ENCODE assay signal across 17 cellular contexts in genomic region chr2:239292956-239293355, GRCh38.
DNase-seq lines count a peak whose midpoint lies in the region; ATAC-seq and TF ChIP-seq lines count a peak whose summit lies in the region.
"Had no signal": no experiment of that assay in that cellular context is flagged by ENCODE, and none has a peak within 500 bp of the region (broad histone marks: within the 10 kb centered on the region; RNA-seq: fewer than 3 reads in every experiment).

No MANE protein-coding gene starts in this region.

- H3K4me3 Mint-ChIP-seq in CD4-positive, alpha-beta T cell: no peak overlapping the region
- no peak overlapping the region for H3K4me3 Mint-ChIP-seq in stimulated activated memory B cell treated with anti-CD40 and anti-IgM and Interleukin-4, amounts not matched to agents 10 μg/mL and 1 μg/mL and 100 μg/mL, for 72 hours
- H3K4me3 Mint-ChIP-seq: activated CD4-positive, alpha-beta T cell treated with anti-CD3 and anti-CD28 coated beads, Interleukin-2, amount 10 ng/mL, durations not matched to agents 7 days and 5 days had no signal

- H3K36me3 Mint-ChIP-seq in CD4-positive, alpha-beta T cell (ENCODE audit: low read depth): peaks cover 12% of the 10 kb centered on the region
- no peaks in the 10 kb centered on the region for H3K36me3 Mint-ChIP-seq in stimulated activated memory B cell treated with anti-CD40 and anti-IgM and Interleukin-4, amounts not matched to agents 10 μg/mL and 1 μg/mL and 100 μg/mL, for 72 hours

- no peaks in the 10 kb centered on the region for H3K27me3 ChIP-seq in CD4-positive, alpha-beta T cell (ENCODE audit: control insufficient read depth, insufficient read depth, low read length)
- no peaks in the 10 kb centered on the region for H3K27me3 ChIP-seq in Peyer's patch
- no peaks in the 10 kb centered on the region for H3K27me3 ChIP-seq in iPS-20b (ENCODE audit: insufficient read depth, low read length)
- H3K27me3 ChIP-seq: suprapubic skin had no signal

- intact Hi-C loops in CD4-positive, alpha-beta T cell (cut with DNase I, micrococcal nuclease): loop anchor here in 1 of 2 experiments (2.0 to 5.0 kb wide), 2 partner anchors 18 to 34 kb away; no protein-coding TSS in a partner anchor
- intact Hi-C loops in sciatic nerve (cut with DNase I): no loop called here

- peak overlapping the region; percentile 93 for H3K27ac Mint-ChIP-seq in CD4-positive, alpha-beta T cell
- no peak overlapping the region for H3K27ac Mint-ChIP-seq in stimulated activated memory B cell treated with anti-CD40 and anti-IgM and Interleukin-4, amounts not matched to agents 10 μg/mL and 1 μg/mL and 100 μg/mL, for 72 hours
- H3K27ac Mint-ChIP-seq: activated CD4-positive, alpha-beta T cell treated with anti-CD3 and anti-CD28 coated beads, Interleukin-2, amount 10 ng/mL, durations not matched to agents 7 days and 5 days had no signal

- no peak for TF ChIP-seq POLR2A in Peyer's patch (IDR thresholded peaks at IDR 0.05)

- H3K27me3 Mint-ChIP-seq in CD4-positive, alpha-beta T cell: no peaks in the 10 kb centered on the region
- H3K27me3 Mint-ChIP-seq in stimulated activated memory B cell treated with anti-CD40 and anti-IgM and Interleukin-4, amounts not matched to agents 10 μg/mL and 1 μg/mL and 100 μg/mL, for 72 hours: peaks cover under 1% of the 10 kb centered on the region
- H3K27me3 Mint-ChIP-seq: activated CD4-positive, alpha-beta T cell treated with anti-CD3 and anti-CD28 coated beads, Interleukin-2, amount 10 ng/mL, durations not matched to agents 7 days and 5 days had no signal

- H3K36me3 ChIP-seq in Peyer's patch (no peaks in the 10 kb centered on the region), iPS-20b (ENCODE audit: insufficient read depth, low read depth, low read length) (no peaks in the 10 kb centered on the region)
- H3K36me3 ChIP-seq: suprapubic skin had no signal

- CTCF ChIA-PET in CD4-positive, alpha-beta T cell (lab: Charles Lee): interaction anchor here (4.8 to 7.8 kb wide), 2 partner anchors 18 to 25 kb away, joined by 26 to 79 read pairs; no protein-coding TSS in a partner anchor

- DNase-seq in CD4-positive, alpha-beta T cell: no peak
- DNase-seq in Peyer's patch: peak in 2 of 3 donors; percentile 22 to 34
- DNase-seq in sciatic nerve (ENCODE audit: low spot score): peak; percentile 35
- DNase-seq in glomerular visceral epithelial cell (ENCODE audit: extremely low spot score): no peak
- no peak for DNase-seq in GDM1 (lab: John Stamatoyannopoulos, UW)
- no peak for DNase-seq in retina
- DNase-seq: activated CD4-positive, alpha-beta T cell treated with anti-CD3 and anti-CD28 coated beads, Interleukin-2, amount 10 ng/mL, durations not matched to agents 7 days and 5 days; DMS153; effector CD4-positive, alpha-beta T cell; NCI-H1694; NCI-H446 treated with DMSO at 0.1 percent for 48 hours; stimulated activated CD4-positive, alpha-beta T cell treated with anti-CD3 and anti-CD28 coated beads, Interleukin-1b, Interleukin-23, amount 100 ng/mL, for 48 hours had no signal

- H3K9me3 Mint-ChIP-seq in CD4-positive, alpha-beta T cell: no peaks in the 10 kb centered on the region
- H3K9me3 Mint-ChIP-seq in stimulated activated memory B cell treated with anti-CD40 and anti-IgM and Interleukin-4, amounts not matched to agents 10 μg/mL and 1 μg/mL and 100 μg/mL, for 72 hours: no peaks in the 10 kb centered on the region
- H3K9me3 Mint-ChIP-seq: activated CD4-positive, alpha-beta T cell treated with anti-CD3 and anti-CD28 coated beads, Interleukin-2, amount 10 ng/mL, durations not matched to agents 7 days and 5 days had no signal

- H3K9me3 ChIP-seq in CD4-positive, alpha-beta T cell (ENCODE audit: control insufficient read depth, low read length): no peaks in the 10 kb centered on the region
- H3K9me3 ChIP-seq in Peyer's patch (no peaks in the 10 kb centered on the region), iPS-20b (ENCODE audit: insufficient read depth, low read depth, low read length) (no peaks in the 10 kb centered on the region)
- H3K9me3 ChIP-seq: suprapubic skin had no signal

- peaks cover 72% of the 10 kb centered on the region for H3K4me1 Mint-ChIP-seq in CD4-positive, alpha-beta T cell (ENCODE audit: low read depth)
- H3K4me1 Mint-ChIP-seq in stimulated activated memory B cell treated with anti-CD40 and anti-IgM and Interleukin-4, amounts not matched to agents 10 μg/mL and 1 μg/mL and 100 μg/mL, for 72 hours: peaks cover 83% of the 10 kb centered on the region

- POLR2A ChIA-PET in CD4-positive, alpha-beta T cell (lab: Charles Lee): interaction anchor here (2.3 to 6.8 kb wide), 3 partner anchors 19 to 108 kb away, joined by 9 to 87 read pairs (median 30); partner anchors contain the start of gene HDAC4

- no peak for ATAC-seq in CD4-positive, alpha-beta T cell (ENCODE audit: poor library complexity)
- ATAC-seq in sciatic nerve: no peak
- ATAC-seq in stimulated activated memory B cell treated with anti-CD40 and anti-IgM and Interleukin-4, amounts not matched to agents 10 μg/mL and 1 μg/mL and 100 μg/mL, for 72 hours: no peak
- ATAC-seq: HCT116, left lobe of liver had no signal

- H3K9ac ChIP-seq in iPS-20b (ENCODE audit: low read depth, low read length): peak overlapping the region; percentile 78; the same call in 1 of the 2 replicates

- no peak for TF ChIP-seq CTCF in CD4-positive, alpha-beta T cell (IDR thresholded peaks at IDR 0.05)
- no peak for TF ChIP-seq CTCF in Peyer's patch (IDR thresholded peaks at IDR 0.05)

- H3K27ac ChIP-seq in CD4-positive, alpha-beta T cell (ENCODE audit: low read depth, low read length): no peak overlapping the region
- peak overlapping the region in 1 of 4 donors; percentile 15 for H3K27ac ChIP-seq in Peyer's patch
- no peak overlapping the region for H3K27ac ChIP-seq in iPS-20b (ENCODE audit: low read length)
- H3K27ac ChIP-seq: suprapubic skin had no signal

- no peak overlapping the region for H3K4me3 ChIP-seq in Peyer's patch
- no peak overlapping the region for H3K4me3 ChIP-seq in iPS-20b (ENCODE audit: low read length)
- H3K4me3 ChIP-seq: suprapubic skin had no signal

- H3K4me1 ChIP-seq in Peyer's patch (peaks cover 3 to 54% (median 8%) of the 10 kb centered on the region in 4 donors), iPS-20b (ENCODE audit: insufficient read depth, low read length) (peaks cover 63% of the 10 kb centered on the region)

Comparison
In these comparisons a context has a peak if more than half of its experiments do, and no peak if none do; other contexts are left out.
1. DNase-seq: peak in Peyer's patch (2 of 3) and sciatic nerve (single experiment); none in CD4-positive, alpha-beta T cell (0 of 10), glomerular visceral epithelial cell (single experiment), GDM1 (single experiment) and retina (single experiment).